Comparison of ENCODE assay signal across 1 cellular context in genomic region chr22:24146190-24146616, GRCh38.
TF ChIP-seq lines count a peak whose summit lies in the region.

No MANE protein-coding gene starts in this region.

TF ChIP-seq in HepG2, 621 proteins besides CTCF, POLR2A, EP300 and RAD21 (continued from another document and continues in another):
- TF ChIP-seq AKAP8 (CRISPR knock-in tag; IDR thresholded peaks at IDR 0.05), result no peak
- TF ChIP-seq ZNF746 (CRISPR knock-in tag; IDR thresholded peaks at IDR 0.05), result peak; percentile 71; the same call in 1 of the 2 replicates
- peak; percentile 42; the same call in 1 of the 2 replicates for TF ChIP-seq ZNF788 (CRISPR knock-in tag; IDR thresholded peaks at IDR 0.05; ENCODE audit: borderline replicate concordance)
- no peak for TF ChIP-seq ZSCAN9 (CRISPR knock-in tag; IDR thresholded peaks at IDR 0.05; ENCODE audit: borderline replicate concordance)
- TF ChIP-seq PHF5A (CRISPR knock-in tag; IDR thresholded peaks at IDR 0.05; ENCODE audit: low read depth, unreplicated experiment), result peak; percentile 64
- no peak for TF ChIP-seq SOX6 (IDR thresholded peaks at IDR 0.05)
- peak; percentile 42; the same call in 1 of the 2 replicates for TF ChIP-seq SOX6 (CRISPR knock-in tag; IDR thresholded peaks at IDR 0.05)
- TF ChIP-seq PAWR (CRISPR knock-in tag; IDR thresholded peaks at IDR 0.05; ENCODE audit: borderline replicate concordance), result no peak
- TF ChIP-seq DRAP1 (CRISPR knock-in tag; IDR thresholded peaks at IDR 0.05), result peak; percentile 26; the same call in 1 of the 2 replicates
- peak; percentile 71; the same call in 1 of the 2 replicates for TF ChIP-seq TARDBP (CRISPR knock-in tag; IDR thresholded peaks at IDR 0.05)
- no peak for TF ChIP-seq ZNF576 (CRISPR knock-in tag; IDR thresholded peaks at IDR 0.05)
- TF ChIP-seq ZNF331 (CRISPR knock-in tag; IDR thresholded peaks at IDR 0.05), result peak; percentile 85
- peak; percentile 82 for TF ChIP-seq SP5 (CRISPR knock-in tag; IDR thresholded peaks at IDR 0.05; ENCODE audit: borderline replicate concordance, low read depth)
- peak; percentile 32; the same call in 1 of the 2 replicates for TF ChIP-seq HOXA3 (CRISPR knock-in tag; IDR thresholded peaks at IDR 0.05)
- TF ChIP-seq PHF20 (CRISPR knock-in tag; IDR thresholded peaks at IDR 0.05), result peak; percentile 63
- no peak for TF ChIP-seq ZNF703 (CRISPR knock-in tag; IDR thresholded peaks at IDR 0.05; ENCODE audit: borderline replicate concordance)
- no peak for TF ChIP-seq DBP (CRISPR knock-in tag; IDR thresholded peaks at IDR 0.05; ENCODE audit: not compliant biosample characterization)
- TF ChIP-seq IRF2 (CRISPR knock-in tag; IDR thresholded peaks at IDR 0.05), result peak; percentile 69
- 0 out of 2 replicates have a peak, but pooled peaks have one; percentile 18 for TF ChIP-seq POGZ (CRISPR knock-in tag; IDR thresholded peaks at IDR 0.05)
- TF ChIP-seq GABPA (IDR thresholded peaks at IDR 0.05; ENCODE audit: low read depth, low read length), result peak; percentile 42
- peak; percentile 82 for TF ChIP-seq GABPA (CRISPR knock-in tag; IDR thresholded peaks at IDR 0.05; ENCODE audit: low read depth)
- TF ChIP-seq MAFK (conservative IDR thresholded peaks at IDR 0.05 in 1 of 2, IDR thresholded peaks at IDR 0.05 in 1 of 2; ENCODE audit: low read length in 2 of 2), result peak; percentile 33 to 44; a peak in 2 of 4 replicates
- peak; percentile 44; the same call in 1 of the 2 replicates for TF ChIP-seq HMG20A (CRISPR knock-in tag; IDR thresholded peaks at IDR 0.05; ENCODE audit: borderline replicate concordance)
- peak; percentile 98 for TF ChIP-seq ELF3 (CRISPR knock-in tag; IDR thresholded peaks at IDR 0.05)
- TF ChIP-seq KLF16 (CRISPR knock-in tag; IDR thresholded peaks at IDR 0.05), result 0 out of 4 replicates have a peak, but pooled peaks of 1 of the 2 experiments have one; percentile 24
- TF ChIP-seq ZNF292 (CRISPR knock-in tag; IDR thresholded peaks at IDR 0.05; ENCODE audit: borderline replicate concordance, low read depth), result peak; percentile 76; the same call in 1 of the 2 replicates
- no peak for TF ChIP-seq ARNT (IDR thresholded peaks at IDR 0.05)
- TF ChIP-seq NR0B2 (CRISPR knock-in tag; IDR thresholded peaks at IDR 0.05), result no peak
- peak; percentile 89 for TF ChIP-seq ERF (CRISPR knock-in tag; IDR thresholded peaks at IDR 0.05)
- 0 out of 2 replicates have a peak, but pooled peaks have one; percentile 36 for TF ChIP-seq HMG20B (CRISPR knock-in tag; conservative IDR thresholded peaks at IDR 0.05)
- TF ChIP-seq NFYC (CRISPR knock-in tag; IDR thresholded peaks at IDR 0.05), result 0 out of 2 replicates have a peak, but pooled peaks have one; percentile 9
- peak; percentile 71; the same call in 1 of the 3 replicates for TF ChIP-seq MXI1 (IDR thresholded peaks at IDR 0.05; ENCODE audit: borderline replicate concordance, low read depth, low read length)
- peak; percentile 36; the same call in 1 of the 2 replicates for TF ChIP-seq SOX5 (CRISPR knock-in tag; IDR thresholded peaks at IDR 0.05; ENCODE audit: borderline replicate concordance)
- TF ChIP-seq, protein P1, sequence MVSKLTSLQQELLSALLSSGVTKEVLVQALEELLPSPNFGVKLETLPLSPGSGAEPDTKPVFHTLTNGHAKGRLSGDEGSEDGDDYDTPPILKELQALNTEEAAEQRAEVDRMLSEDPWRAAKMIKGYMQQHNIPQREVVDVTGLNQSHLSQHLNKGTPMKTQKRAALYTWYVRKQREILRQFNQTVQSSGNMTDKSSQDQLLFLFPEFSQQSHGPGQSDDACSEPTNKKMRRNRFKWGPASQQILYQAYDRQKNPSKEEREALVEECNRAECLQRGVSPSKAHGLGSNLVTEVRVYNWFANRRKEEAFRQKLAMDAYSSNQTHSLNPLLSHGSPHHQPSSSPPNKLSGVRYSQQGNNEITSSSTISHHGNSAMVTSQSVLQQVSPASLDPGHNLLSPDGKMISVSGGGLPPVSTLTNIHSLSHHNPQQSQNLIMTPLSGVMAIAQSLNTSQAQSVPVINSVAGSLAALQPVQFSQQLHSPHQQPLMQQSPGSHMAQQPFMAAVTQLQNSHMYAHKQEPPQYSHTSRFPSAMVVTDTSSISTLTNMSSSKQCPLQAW (CRISPR knock-in tag; IDR thresholded peaks at IDR 0.05), result peak; percentile 65; the same call in 1 of the 2 replicates
- TF ChIP-seq, protein P2, sequence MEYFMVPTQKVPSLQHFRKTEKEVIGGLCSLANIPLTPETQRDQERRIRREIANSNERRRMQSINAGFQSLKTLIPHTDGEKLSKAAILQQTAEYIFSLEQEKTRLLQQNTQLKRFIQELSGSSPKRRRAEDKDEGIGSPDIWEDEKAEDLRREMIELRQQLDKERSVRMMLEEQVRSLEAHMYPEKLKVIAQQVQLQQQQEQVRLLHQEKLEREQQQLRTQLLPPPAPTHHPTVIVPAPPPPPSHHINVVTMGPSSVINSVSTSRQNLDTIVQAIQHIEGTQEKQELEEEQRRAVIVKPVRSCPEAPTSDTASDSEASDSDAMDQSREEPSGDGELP (IDR thresholded peaks at IDR 0.05; ENCODE audit: borderline replicate concordance, low read depth), result peak; percentile 71; the same call in 1 of the 2 replicates
- TF ChIP-seq ZBTB21 (CRISPR knock-in tag; IDR thresholded peaks at IDR 0.05), result no peak
- TF ChIP-seq HDAC2 (CRISPR knock-in tag; IDR thresholded peaks at IDR 0.05), result peak; percentile 71
- peak; percentile 52 for TF ChIP-seq MAX (IDR thresholded peaks at IDR 0.05)
- no peak for TF ChIP-seq ZBTB1 (CRISPR knock-in tag; IDR thresholded peaks at IDR 0.05; ENCODE audit: borderline replicate concordance)
- TF ChIP-seq GATAD2A (CRISPR knock-in tag; IDR thresholded peaks at IDR 0.05), result peak; percentile 62
- peak; percentile 58; the same call in 1 of the 2 replicates for TF ChIP-seq SPEN (CRISPR knock-in tag; IDR thresholded peaks at IDR 0.05; ENCODE audit: low read depth)
- TF ChIP-seq ZNF282 (IDR thresholded peaks at IDR 0.05; ENCODE audit: partially characterized antibody), result no peak
- TF ChIP-seq ZNF501 (CRISPR knock-in tag; IDR thresholded peaks at IDR 0.05), result peak; percentile 62; the same call in 1 of the 2 replicates
- TF ChIP-seq ZNF563 (CRISPR knock-in tag; IDR thresholded peaks at IDR 0.05), result no peak
- TF ChIP-seq KAT8 (CRISPR knock-in tag; IDR thresholded peaks at IDR 0.05), result peak; percentile 53; the same call in 1 of the 2 replicates
- TF ChIP-seq, protein P3, sequence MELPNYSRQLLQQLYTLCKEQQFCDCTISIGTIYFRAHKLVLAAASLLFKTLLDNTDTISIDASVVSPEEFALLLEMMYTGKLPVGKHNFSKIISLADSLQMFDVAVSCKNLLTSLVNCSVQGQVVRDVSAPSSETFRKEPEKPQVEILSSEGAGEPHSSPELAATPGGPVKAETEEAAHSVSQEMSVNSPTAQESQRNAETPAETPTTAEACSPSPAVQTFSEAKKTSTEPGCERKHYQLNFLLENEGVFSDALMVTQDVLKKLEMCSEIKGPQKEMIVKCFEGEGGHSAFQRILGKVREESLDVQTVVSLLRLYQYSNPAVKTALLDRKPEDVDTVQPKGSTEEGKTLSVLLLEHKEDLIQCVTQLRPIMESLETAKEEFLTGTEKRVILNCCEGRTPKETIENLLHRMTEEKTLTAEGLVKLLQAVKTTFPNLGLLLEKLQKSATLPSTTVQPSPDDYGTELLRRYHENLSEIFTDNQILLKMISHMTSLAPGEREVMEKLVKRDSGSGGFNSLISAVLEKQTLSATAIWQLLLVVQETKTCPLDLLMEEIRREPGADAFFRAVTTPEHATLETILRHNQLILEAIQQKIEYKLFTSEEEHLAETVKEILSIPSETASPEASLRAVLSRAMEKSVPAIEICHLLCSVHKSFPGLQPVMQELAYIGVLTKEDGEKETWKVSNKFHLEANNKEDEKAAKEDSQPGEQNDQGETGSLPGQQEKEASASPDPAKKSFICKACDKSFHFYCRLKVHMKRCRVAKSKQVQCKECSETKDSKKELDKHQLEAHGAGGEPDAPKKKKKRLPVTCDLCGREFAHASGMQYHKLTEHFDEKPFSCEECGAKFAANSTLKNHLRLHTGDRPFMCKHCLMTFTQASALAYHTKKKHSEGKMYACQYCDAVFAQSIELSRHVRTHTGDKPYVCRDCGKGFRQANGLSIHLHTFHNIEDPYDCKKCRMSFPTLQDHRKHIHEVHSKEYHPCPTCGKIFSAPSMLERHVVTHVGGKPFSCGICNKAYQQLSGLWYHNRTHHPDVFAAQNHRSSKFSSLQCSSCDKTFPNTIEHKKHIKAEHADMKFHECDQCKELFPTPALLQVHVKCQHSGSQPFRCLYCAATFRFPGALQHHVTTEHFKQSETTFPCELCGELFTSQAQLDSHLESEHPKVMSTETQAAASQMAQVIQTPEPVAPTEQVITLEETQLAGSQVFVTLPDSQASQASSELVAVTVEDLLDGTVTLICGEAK (IDR thresholded peaks at IDR 0.05), result no peak
- TF ChIP-seq, protein P3 (CRISPR knock-in tag; IDR thresholded peaks at IDR 0.05), result no peak
- TF ChIP-seq, protein P4, sequence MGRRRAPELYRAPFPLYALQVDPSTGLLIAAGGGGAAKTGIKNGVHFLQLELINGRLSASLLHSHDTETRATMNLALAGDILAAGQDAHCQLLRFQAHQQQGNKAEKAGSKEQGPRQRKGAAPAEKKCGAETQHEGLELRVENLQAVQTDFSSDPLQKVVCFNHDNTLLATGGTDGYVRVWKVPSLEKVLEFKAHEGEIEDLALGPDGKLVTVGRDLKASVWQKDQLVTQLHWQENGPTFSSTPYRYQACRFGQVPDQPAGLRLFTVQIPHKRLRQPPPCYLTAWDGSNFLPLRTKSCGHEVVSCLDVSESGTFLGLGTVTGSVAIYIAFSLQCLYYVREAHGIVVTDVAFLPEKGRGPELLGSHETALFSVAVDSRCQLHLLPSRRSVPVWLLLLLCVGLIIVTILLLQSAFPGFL (CRISPR knock-in tag; IDR thresholded peaks at IDR 0.05), result no peak
